1 cellular context compared by ENCODE assay signal in the genomic region with DNA sequence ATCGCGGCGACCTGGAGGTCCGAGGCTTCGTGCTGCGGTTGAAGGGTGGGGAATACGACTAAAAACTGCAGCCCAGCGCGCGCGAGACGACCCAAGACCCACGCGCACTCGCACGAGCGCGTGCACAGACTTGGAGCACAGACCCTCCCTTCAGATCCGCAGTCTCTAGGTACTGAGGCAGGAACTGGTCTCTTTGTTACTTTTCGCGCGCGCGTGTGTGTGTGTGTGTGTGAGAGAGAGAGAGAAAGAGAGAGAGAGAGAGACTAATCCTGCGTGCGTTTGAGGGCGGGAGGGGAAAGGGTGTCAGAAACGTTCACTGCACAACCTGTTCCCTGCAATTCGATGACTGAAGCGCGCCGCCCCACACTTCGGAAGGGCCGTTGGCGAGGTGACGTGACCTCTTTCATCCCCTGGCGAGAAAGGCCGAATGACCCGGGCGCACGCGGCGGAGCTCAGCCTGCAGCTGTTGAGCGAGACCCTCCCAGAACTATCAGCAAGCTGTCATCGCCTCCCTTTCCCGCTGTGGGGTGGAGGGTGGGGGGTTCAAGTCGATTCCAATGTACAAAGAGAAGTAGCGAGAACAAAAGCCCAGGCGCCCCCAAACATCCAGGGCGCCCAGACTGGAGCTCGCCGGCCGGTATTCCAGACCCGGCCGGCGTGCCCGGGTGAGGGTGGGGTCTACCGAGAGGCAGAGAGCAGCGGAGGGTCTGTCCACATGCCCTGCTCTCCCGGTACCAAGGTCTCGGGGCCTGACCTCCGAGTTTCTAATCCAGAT.
A peak's percentile ranks its signal among the peaks of the same experiment; 100 is the strongest.
TF ChIP-seq lines count a peak whose summit lies in the region.

No MANE protein-coding gene starts in this region.

TF ChIP-seq in K562, 482 proteins besides CTCF, POLR2A, EP300 and RAD21 (continued from another document and continues in another):
- TF ChIP-seq, protein P1, sequence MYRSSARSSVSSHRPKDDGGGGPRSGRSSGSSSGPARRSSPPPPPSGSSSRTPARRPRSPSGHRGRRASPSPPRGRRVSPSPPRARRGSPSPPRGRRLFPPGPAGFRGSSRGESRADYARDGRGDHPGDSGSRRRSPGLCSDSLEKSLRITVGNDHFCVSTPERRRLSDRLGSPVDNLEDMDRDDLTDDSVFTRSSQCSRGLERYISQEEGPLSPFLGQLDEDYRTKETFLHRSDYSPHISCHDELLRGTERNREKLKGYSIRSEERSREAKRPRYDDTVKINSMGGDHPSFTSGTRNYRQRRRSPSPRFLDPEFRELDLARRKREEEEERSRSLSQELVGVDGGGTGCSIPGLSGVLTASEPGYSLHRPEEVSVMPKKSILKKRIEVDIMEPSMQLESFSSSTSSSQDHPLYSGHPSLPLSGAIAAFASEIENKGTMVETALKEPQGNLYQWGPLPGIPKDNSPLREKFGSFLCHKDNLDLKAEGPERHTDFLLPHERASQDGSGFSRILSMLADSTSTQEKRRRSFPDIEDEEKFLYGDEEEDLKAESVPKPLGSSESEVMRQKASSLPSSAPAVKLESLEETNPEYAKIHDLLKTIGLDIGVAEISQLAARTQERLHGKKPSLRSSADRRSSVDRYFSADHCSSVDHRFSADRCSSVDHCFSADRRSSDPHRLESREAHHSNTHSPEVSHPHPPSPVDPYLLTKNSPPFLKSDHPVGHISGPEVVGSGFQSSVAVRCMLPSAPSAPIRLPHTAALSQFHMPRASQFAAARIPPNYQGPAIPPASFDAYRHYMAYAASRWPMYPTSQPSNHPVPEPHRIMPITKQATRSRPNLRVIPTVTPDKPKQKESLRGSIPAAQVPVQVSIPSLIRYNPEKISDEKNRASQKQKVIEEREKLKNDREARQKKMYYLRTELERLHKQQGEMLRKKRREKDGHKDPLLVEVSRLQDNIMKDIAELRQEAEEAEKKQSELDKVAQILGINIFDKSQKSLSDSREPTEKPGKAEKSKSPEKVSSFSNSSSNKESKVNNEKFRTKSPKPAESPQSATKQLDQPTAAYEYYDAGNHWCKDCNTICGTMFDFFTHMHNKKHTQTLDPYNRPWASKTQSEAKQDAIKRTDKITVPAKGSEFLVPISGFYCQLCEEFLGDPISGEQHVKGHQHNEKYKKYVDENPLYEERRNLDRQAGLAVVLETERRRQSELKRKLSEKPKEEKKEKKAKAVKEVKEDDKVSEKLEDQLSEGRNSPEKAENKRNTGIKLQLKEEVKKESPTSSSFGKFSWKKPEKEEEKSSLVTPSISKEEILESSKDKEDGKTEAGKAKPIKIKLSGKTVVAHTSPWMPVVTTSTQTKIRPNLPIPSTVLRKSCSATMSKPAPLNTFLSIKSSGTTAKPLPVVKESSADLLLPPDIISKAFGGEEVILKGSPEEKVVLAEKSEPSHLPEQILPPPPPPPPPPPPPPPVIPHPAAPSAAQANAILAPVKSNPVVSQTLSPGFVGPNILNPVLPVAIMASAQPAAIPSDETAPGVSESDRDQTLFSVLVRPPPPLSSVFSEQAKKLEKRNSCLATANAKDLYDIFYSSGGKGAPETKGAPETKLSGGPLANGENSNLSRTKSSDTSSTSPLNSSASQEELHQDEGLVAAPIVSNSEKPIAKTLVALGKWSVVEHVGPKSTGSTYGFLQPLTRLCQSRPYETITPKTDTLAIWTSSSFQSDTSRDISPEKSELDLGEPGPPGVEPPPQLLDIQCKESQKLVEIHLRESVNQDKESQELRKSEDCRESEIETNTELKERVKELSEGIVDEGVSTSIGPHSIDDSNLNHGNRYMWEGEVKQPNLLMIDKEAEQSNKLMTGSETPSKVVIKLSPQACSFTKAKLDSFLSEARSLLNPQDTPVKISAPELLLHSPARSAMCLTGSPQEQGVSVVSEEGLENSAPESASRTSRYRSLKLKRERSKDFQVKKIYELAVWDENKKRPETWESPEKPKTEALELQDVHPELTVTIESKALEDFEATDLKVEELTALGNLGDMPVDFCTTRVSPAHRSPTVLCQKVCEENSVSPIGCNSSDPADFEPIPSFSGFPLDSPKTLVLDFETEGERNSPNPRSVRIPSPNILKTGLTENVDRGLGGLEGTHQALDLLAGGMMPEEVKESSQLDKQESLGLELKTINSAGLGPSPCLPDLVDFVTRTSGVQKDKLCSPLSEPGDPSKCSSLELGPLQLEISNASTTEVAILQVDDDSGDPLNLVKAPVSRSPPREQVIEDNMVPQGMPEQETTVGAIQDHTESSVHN (IDR thresholded peaks at IDR 0.05; ENCODE audit: borderline replicate concordance in 1 of 2, low read depth in 1 of 2), result no peak
- TF ChIP-seq HNRNPUL1 (IDR thresholded peaks at IDR 0.05; ENCODE audit: low read length) (no peak), RBFOX2 (IDR thresholded peaks at IDR 0.05; ENCODE audit: low read depth, low read length) (no peak), PHF21A (IDR thresholded peaks at IDR 0.05; ENCODE audit: borderline replicate concordance, low read depth) (no peak), TOE1 (IDR thresholded peaks at IDR 0.05; ENCODE audit: borderline replicate concordance) (0 out of 2 replicates have a peak, but pooled peaks have one; percentile 31), TOE1 (CRISPR knock-in tag; IDR thresholded peaks at IDR 0.05; ENCODE audit: borderline replicate concordance, low read depth) (no peak), RBM34 (IDR thresholded peaks at IDR 0.05; ENCODE audit: borderline replicate concordance, insufficient read depth, low read length) (no peak), ETV5 (CRISPR knock-in tag; IDR thresholded peaks at IDR 0.05; ENCODE audit: low read depth) (no peak), GABPB1 (CRISPR knock-in tag; IDR thresholded peaks at IDR 0.05) (no peak), DACH1 (IDR thresholded peaks at IDR 0.05; ENCODE audit: partially characterized antibody) (no peak), POU5F1 (IDR thresholded peaks at IDR 0.05; ENCODE audit: borderline replicate concordance, low read depth, low read length, partially characterized antibody) (no peak), SRSF9 (IDR thresholded peaks at IDR 0.05; ENCODE audit: borderline replicate concordance, low read depth, low read length) (no peak), CXXC5 (CRISPR knock-in tag; IDR thresholded peaks at IDR 0.05) (peak; percentile 69), ZNF354B (CRISPR knock-in tag; IDR thresholded peaks at IDR 0.05) (no peak), SNRNP70 (optimal IDR thresholded peaks at IDR 0.05; ENCODE audit: low read depth, low read length) (no peak), GATAD2B (IDR thresholded peaks at IDR 0.05; ENCODE audit: borderline replicate concordance) (no peak), RHOXF2B (CRISPR knock-in tag; conservative IDR thresholded peaks at IDR 0.05) (no peak), BDP1 (IDR thresholded peaks at IDR 0.05; ENCODE audit: insufficient read depth, insufficient read length) (no peak), ZSCAN32 (CRISPR knock-in tag; IDR thresholded peaks at IDR 0.05) (no peak), SRSF3 (IDR thresholded peaks at IDR 0.05; ENCODE audit: insufficient read depth, low read length) (no peak), RUNX1 (IDR thresholded peaks at IDR 0.05; ENCODE audit: low read depth) (no peak), ZKSCAN3 (CRISPR knock-in tag; IDR thresholded peaks at IDR 0.05) (no peak), KLF13 (tag; IDR thresholded peaks at IDR 0.05; ENCODE audit: borderline replicate concordance, low read depth) (no peak)
- TF ChIP-seq, protein P2, sequence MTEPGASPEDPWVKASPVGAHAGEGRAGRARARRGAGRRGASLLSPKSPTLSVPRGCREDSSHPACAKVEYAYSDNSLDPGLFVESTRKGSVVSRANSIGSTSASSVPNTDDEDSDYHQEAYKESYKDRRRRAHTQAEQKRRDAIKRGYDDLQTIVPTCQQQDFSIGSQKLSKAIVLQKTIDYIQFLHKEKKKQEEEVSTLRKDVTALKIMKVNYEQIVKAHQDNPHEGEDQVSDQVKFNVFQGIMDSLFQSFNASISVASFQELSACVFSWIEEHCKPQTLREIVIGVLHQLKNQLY (CRISPR knock-in tag; conservative IDR thresholded peaks at IDR 0.05), result no peak
- TF ChIP-seq, protein P3, sequence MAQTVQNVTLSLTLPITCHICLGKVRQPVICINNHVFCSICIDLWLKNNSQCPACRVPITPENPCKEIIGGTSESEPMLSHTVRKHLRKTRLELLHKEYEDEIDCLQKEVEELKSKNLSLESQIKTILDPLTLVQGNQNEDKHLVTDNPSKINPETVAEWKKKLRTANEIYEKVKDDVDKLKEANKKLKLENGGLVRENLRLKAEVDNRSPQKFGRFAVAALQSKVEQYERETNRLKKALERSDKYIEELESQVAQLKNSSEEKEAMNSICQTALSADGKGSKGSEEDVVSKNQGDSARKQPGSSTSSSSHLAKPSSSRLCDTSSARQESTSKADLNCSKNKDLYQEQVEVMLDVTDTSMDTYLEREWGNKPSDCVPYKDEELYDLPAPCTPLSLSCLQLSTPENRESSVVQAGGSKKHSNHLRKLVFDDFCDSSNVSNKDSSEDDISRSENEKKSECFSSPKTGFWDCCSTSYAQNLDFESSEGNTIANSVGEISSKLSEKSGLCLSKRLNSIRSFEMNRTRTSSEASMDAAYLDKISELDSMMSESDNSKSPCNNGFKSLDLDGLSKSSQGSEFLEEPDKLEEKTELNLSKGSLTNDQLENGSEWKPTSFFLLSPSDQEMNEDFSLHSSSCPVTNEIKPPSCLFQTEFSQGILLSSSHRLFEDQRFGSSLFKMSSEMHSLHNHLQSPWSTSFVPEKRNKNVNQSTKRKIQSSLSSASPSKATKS (CRISPR knock-in tag; IDR thresholded peaks at IDR 0.05), result no peak
- TF ChIP-seq, protein P4, sequence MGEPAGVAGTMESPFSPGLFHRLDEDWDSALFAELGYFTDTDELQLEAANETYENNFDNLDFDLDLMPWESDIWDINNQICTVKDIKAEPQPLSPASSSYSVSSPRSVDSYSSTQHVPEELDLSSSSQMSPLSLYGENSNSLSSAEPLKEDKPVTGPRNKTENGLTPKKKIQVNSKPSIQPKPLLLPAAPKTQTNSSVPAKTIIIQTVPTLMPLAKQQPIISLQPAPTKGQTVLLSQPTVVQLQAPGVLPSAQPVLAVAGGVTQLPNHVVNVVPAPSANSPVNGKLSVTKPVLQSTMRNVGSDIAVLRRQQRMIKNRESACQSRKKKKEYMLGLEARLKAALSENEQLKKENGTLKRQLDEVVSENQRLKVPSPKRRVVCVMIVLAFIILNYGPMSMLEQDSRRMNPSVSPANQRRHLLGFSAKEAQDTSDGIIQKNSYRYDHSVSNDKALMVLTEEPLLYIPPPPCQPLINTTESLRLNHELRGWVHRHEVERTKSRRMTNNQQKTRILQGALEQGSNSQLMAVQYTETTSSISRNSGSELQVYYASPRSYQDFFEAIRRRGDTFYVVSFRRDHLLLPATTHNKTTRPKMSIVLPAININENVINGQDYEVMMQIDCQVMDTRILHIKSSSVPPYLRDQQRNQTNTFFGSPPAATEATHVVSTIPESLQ (CRISPR knock-in tag; IDR thresholded peaks at IDR 0.05), result no peak
- TF ChIP-seq, protein P5, sequence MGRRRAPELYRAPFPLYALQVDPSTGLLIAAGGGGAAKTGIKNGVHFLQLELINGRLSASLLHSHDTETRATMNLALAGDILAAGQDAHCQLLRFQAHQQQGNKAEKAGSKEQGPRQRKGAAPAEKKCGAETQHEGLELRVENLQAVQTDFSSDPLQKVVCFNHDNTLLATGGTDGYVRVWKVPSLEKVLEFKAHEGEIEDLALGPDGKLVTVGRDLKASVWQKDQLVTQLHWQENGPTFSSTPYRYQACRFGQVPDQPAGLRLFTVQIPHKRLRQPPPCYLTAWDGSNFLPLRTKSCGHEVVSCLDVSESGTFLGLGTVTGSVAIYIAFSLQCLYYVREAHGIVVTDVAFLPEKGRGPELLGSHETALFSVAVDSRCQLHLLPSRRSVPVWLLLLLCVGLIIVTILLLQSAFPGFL (CRISPR knock-in tag; IDR thresholded peaks at IDR 0.05), result no peak
- TF ChIP-seq, protein P6, sequence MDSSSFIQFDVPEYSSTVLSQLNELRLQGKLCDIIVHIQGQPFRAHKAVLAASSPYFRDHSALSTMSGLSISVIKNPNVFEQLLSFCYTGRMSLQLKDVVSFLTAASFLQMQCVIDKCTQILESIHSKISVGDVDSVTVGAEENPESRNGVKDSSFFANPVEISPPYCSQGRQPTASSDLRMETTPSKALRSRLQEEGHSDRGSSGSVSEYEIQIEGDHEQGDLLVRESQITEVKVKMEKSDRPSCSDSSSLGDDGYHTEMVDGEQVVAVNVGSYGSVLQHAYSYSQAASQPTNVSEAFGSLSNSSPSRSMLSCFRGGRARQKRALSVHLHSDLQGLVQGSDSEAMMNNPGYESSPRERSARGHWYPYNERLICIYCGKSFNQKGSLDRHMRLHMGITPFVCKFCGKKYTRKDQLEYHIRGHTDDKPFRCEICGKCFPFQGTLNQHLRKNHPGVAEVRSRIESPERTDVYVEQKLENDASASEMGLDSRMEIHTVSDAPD (CRISPR knock-in tag; IDR thresholded peaks at IDR 0.05), result no peak
- TF ChIP-seq, protein P7, sequence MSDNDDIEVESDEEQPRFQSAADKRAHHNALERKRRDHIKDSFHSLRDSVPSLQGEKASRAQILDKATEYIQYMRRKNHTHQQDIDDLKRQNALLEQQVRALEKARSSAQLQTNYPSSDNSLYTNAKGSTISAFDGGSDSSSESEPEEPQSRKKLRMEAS (CRISPR knock-in tag; IDR thresholded peaks at IDR 0.05), result peak; percentile 68
- TF ChIP-seq, protein P8, sequence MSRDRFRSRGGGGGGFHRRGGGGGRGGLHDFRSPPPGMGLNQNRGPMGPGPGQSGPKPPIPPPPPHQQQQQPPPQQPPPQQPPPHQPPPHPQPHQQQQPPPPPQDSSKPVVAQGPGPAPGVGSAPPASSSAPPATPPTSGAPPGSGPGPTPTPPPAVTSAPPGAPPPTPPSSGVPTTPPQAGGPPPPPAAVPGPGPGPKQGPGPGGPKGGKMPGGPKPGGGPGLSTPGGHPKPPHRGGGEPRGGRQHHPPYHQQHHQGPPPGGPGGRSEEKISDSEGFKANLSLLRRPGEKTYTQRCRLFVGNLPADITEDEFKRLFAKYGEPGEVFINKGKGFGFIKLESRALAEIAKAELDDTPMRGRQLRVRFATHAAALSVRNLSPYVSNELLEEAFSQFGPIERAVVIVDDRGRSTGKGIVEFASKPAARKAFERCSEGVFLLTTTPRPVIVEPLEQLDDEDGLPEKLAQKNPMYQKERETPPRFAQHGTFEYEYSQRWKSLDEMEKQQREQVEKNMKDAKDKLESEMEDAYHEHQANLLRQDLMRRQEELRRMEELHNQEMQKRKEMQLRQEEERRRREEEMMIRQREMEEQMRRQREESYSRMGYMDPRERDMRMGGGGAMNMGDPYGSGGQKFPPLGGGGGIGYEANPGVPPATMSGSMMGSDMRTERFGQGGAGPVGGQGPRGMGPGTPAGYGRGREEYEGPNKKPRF (IDR thresholded peaks at IDR 0.05; ENCODE audit: low read depth, low read length), result no peak
- TF ChIP-seq, protein P9, sequence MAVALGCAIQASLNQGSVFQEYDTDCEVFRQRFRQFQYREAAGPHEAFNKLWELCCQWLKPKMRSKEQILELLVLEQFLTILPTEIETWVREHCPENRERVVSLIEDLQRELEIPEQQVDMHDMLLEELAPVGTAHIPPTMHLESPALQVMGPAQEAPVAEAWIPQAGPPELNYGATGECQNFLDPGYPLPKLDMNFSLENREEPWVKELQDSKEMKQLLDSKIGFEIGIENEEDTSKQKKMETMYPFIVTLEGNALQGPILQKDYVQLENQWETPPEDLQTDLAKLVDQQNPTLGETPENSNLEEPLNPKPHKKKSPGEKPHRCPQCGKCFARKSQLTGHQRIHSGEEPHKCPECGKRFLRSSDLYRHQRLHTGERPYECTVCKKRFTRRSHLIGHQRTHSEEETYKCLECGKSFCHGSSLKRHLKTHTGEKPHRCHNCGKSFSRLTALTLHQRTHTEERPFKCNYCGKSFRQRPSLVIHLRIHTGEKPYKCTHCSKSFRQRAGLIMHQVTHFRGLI (CRISPR knock-in tag; IDR thresholded peaks at IDR 0.05), result no peak
